1 cellular context compared by ENCODE assay signal in genomic region chr12:118418385-118419057, GRCh38.
TF ChIP-seq lines count a peak whose summit lies in the region.

No MANE protein-coding gene starts in this region.

TF ChIP-seq in endothelial cell of umbilical vein, 7 proteins besides CTCF, POLR2A, EP300 and RAD21:
- TF ChIP-seq FOS (IDR thresholded peaks at IDR 0.05; ENCODE audit: borderline replicate concordance, insufficient read depth, low read length) (peak; percentile 50), EZH2 (IDR thresholded peaks at IDR 0.05; ENCODE audit: borderline replicate concordance, low read depth, low read length, severe bottlenecking) (no peak), GATA2 (IDR thresholded peaks at IDR 0.05; ENCODE audit: insufficient read depth, insufficient read length, low read depth, low read length) (peak; percentile 19), JUN (IDR thresholded peaks at IDR 0.05; ENCODE audit: borderline replicate concordance, insufficient read depth, insufficient read length, low read depth) (peak; percentile 38)
